ENCODE assay signal across 11 cellular contexts in genomic region chr17:66711936-66712335, GRCh38.
A peak's percentile ranks its signal among the peaks of the same experiment; 100 is the strongest.
DNase-seq lines count a peak whose midpoint lies in the region; TF ChIP-seq lines count a peak whose summit lies in the region.
"Had no signal": no experiment of that assay in that cellular context is flagged by ENCODE, and none has a peak within 500 bp of the region (broad histone marks: within the 10 kb centered on the region; RNA-seq: fewer than 3 reads in every experiment).

No MANE protein-coding gene starts in this region.

- H2AFZ ChIP-seq in MM.1S (ENCODE audit: low read length) = no peak overlapping the region

- no peak overlapping the region for H3K4me3 Mint-ChIP-seq in activated CD4-positive, alpha-beta T cell treated with anti-CD3 and anti-CD28 coated beads, Interleukin-2, amount 10 ng/mL, durations not matched to agents 7 days and 5 days

- H3K27me3 ChIP-seq in suprapubic skin (no peaks in the 10 kb centered on the region), MM.1S (replicated peaks; ENCODE audit: insufficient read depth, low read length) (no peaks in the 10 kb centered on the region)

- H3K27me3 Mint-ChIP-seq in activated CD4-positive, alpha-beta T cell treated with anti-CD3 and anti-CD28 coated beads, Interleukin-2, amount 10 ng/mL, durations not matched to agents 7 days and 5 days = no peaks in the 10 kb centered on the region

- H3K36me3 ChIP-seq in suprapubic skin (no peaks in the 10 kb centered on the region), MM.1S (replicated peaks; ENCODE audit: insufficient read depth, low read length) (no peaks in the 10 kb centered on the region)

- no peaks in the 10 kb centered on the region for H3F3A ChIP-seq in MM.1S (ENCODE audit: insufficient read depth, low read length)

- POLR2A ChIA-PET in activated CD4-positive, alpha-beta T cell treated with anti-CD3 and anti-CD28 coated beads, Interleukin-2, amount 10 ng/mL, durations not matched to agents 7 days and 5 days (lab: Charles Lee) = no interaction called here

- H4K20me1 ChIP-seq in MM.1S (ENCODE audit: insufficient read depth, low read length) = no peaks in the 10 kb centered on the region

- TF ChIP-seq CTCF in suprapubic skin (IDR thresholded peaks at IDR 0.05) = no peak
- no peak for TF ChIP-seq CTCF in MM.1S (IDR thresholded peaks at IDR 0.05; ENCODE audit: low read length)

- H3K9me2 ChIP-seq in MM.1S (replicated peaks; ENCODE audit: insufficient read depth, low read length) = no peaks in the 10 kb centered on the region

- H3K4me3 ChIP-seq in suprapubic skin (no peak overlapping the region), MM.1S (ENCODE audit: low read length) (no peak overlapping the region)

- no peaks in the 10 kb centered on the region for H3K79me2 ChIP-seq in MM.1S (ENCODE audit: low read length)

- H3K9me3 ChIP-seq in suprapubic skin (no peaks in the 10 kb centered on the region), MM.1S (replicated peaks; ENCODE audit: insufficient read depth, low read length) (no peaks in the 10 kb centered on the region)

- no peak for TF ChIP-seq EP300 in suprapubic skin (IDR thresholded peaks at IDR 0.05)

- TF ChIP-seq POLR2A in suprapubic skin (IDR thresholded peaks at IDR 0.05) = no peak

- CTCF ChIA-PET in activated CD4-positive, alpha-beta T cell treated with anti-CD3 and anti-CD28 coated beads, Interleukin-2, amount 10 ng/mL, durations not matched to agents 7 days and 5 days (lab: Charles Lee) = interaction anchor here (0.9 kb wide), 1 partner anchor 17 kb away, joined by 3 read pairs; no protein-coding TSS in a partner anchor

- peaks cover 30% of the 10 kb centered on the region for H3K4me1 ChIP-seq in suprapubic skin
- no peaks in the 10 kb centered on the region for H3K4me1 ChIP-seq in MM.1S (ENCODE audit: low read length)

- peaks cover 16% of the 10 kb centered on the region for H3K36me3 Mint-ChIP-seq in activated CD4-positive, alpha-beta T cell treated with anti-CD3 and anti-CD28 coated beads, Interleukin-2, amount 10 ng/mL, durations not matched to agents 7 days and 5 days (ENCODE audit: low read depth)

- H3K27ac ChIP-seq in suprapubic skin = peak overlapping the region; percentile 47
- H3K27ac ChIP-seq in MM.1S (ENCODE audit: low read length) = no peak overlapping the region
- H3K27ac ChIP-seq: C4-2B had no signal

- H3K9me3 Mint-ChIP-seq in activated CD4-positive, alpha-beta T cell treated with anti-CD3 and anti-CD28 coated beads, Interleukin-2, amount 10 ng/mL, durations not matched to agents 7 days and 5 days = no peaks in the 10 kb centered on the region

- H3K4me2 ChIP-seq in MM.1S (ENCODE audit: low read depth, low read length) = no peak overlapping the region

- no peak for DNase-seq in activated CD4-positive, alpha-beta T cell treated with anti-CD3 and anti-CD28 coated beads, Interleukin-2, amount 10 ng/mL, durations not matched to agents 7 days and 5 days
- DNase-seq in activated CD4-positive, alpha-beta T cell treated with anti-CD3 and anti-CD28 coated beads for 48 hours = no peak
- DNase-seq in SHP77 (lab: John Stamatoyannopoulos, UW) (peak; percentile 87 to 88), glomerular visceral epithelial cell (ENCODE audit: extremely low spot score) (peak; percentile 78), suprapubic skin (ENCODE audit: low spot score in 2 of 2) (no peak), GM03348 (ENCODE audit: low spot score) (no peak), MM.1S (no peak), UCSD-AML1 (lab: John Stamatoyannopoulos, UW; ENCODE audit: unreplicated experiment) (no peak)
- DNase-seq: anterior cingulate cortex; stimulated activated CD4-positive, alpha-beta T cell treated with anti-CD3 and anti-CD28 coated beads, Interleukin-15, amount 100 ng/mL, for 24 hours had no signal

- no peak overlapping the region for H3K9ac ChIP-seq in MM.1S (ENCODE audit: low read length)

- H3K27ac Mint-ChIP-seq in activated CD4-positive, alpha-beta T cell treated with anti-CD3 and anti-CD28 coated beads, Interleukin-2, amount 10 ng/mL, durations not matched to agents 7 days and 5 days = peak overlapping the region; percentile 79

- 59% methylated on average over 2 of the region's 2 CpGs for WGBS in suprapubic skin

- H3K4me1 Mint-ChIP-seq in activated CD4-positive, alpha-beta T cell treated with anti-CD3 and anti-CD28 coated beads, Interleukin-2, amount 10 ng/mL, durations not matched to agents 7 days and 5 days = peaks cover 41% of the 10 kb centered on the region

Comparison
In these comparisons a context has a peak if more than half of its experiments do, and no peak if none do; other contexts are left out.
1. DNase-seq: peak in SHP77 (2 of 2) and glomerular visceral epithelial cell (single experiment); none in activated CD4-positive, alpha-beta T cell treated with anti-CD3 and anti-CD28 coated beads, Interleukin-2, amount 10 ng/mL, durations not matched to agents 7 days and 5 days (single experiment), activated CD4-positive, alpha-beta T cell treated with anti-CD3 and anti-CD28 coated beads for 48 hours (single experiment), suprapubic skin (0 of 2), GM03348 (single experiment), MM.1S (single experiment) and UCSD-AML1 (single experiment).